ENCODE assay signal across 13 cellular contexts in the genomic region with DNA sequence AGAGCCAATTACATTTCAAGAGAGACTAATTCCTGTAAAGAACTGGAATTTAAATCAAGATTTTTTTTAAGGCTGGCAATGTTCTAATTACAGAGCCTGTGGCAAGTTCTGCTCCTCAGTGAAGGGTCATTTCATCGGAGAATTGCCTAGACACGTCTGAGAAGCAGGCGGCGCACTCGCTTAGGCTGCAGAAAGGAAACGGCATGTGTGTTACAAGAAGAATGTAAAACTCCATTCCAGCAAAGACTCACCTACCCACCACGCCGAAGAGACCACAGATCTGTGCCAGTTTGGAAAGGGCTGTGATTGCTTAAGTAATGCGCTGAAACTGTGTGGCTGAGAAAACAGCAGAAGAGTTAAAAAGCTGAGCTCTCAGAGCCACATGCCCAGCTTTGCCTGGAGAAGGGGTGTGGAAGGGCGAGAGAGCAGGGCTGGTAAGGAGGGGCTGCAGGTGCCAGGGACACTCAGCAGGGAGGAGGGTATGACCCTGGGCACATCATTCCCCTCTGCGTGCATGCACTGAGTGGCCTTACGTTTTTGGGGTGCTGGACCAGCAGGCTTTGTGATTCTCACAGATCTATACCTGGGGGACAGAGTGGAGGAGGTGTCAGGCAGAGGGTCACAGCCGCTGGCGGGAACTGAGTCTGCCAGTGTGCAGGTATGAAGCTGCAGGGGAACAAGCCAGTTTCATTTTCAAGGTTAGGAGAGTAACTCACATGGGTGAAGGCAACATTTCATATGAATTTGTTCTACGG. TPM values are rescaled to one million over a fixed set of nuclear protein-coding genes. Genes with fewer than 3 reads are reported as not detected.
A peak's percentile ranks its signal among the peaks of the same experiment; 100 is the strongest.
DNase-seq lines count a peak whose midpoint lies in the region; ATAC-seq and TF ChIP-seq lines count a peak whose summit lies in the region.
"Had no signal": no experiment of that assay in that cellular context is flagged by ENCODE, and none has a peak within 500 bp of the region (broad histone marks: within the 10 kb centered on the region; RNA-seq: fewer than 3 reads in every experiment).

No MANE protein-coding gene starts in this region.

- H3K9me3 ChIP-seq in MM.1S (replicated peaks; ENCODE audit: insufficient read depth, low read length) (no peaks in the 10 kb centered on the region), breast epithelium (no peaks in the 10 kb centered on the region), right cardiac atrium (ENCODE audit: control insufficient read depth, low read length) (no peaks in the 10 kb centered on the region)
- H3K9me3 ChIP-seq: BLaER1 treated with 17β-estradiol and CSF1 and Interleukin-3, amounts not matched to agents 10 nM and 100 nM; neutrophil had no signal

- H3K9me3 Mint-ChIP-seq in activated CD8-positive, alpha-beta memory T cell treated with anti-CD3 and anti-CD28 coated beads, Interleukin-2, amount 10 ng/mL, durations not matched to agents 7 days and 5 days (ENCODE audit: low read depth) = no peaks in the 10 kb centered on the region
- H3K9me3 Mint-ChIP-seq: stimulated activated effector memory CD8-positive, alpha-beta T cell treated with anti-CD3 and anti-CD28 coated beads, Interleukin-12 subunit alpha, Interleukin-12 subunit beta, amount 100 ng/mL, for 72 hours had no signal

- H3K27me3 ChIP-seq in MM.1S (replicated peaks; ENCODE audit: insufficient read depth, low read length) (no peaks in the 10 kb centered on the region), breast epithelium (no peaks in the 10 kb centered on the region), right cardiac atrium (ENCODE audit: control insufficient read depth, insufficient read depth) (no peaks in the 10 kb centered on the region)
- H3K27me3 ChIP-seq: BLaER1 treated with 17β-estradiol and CSF1 and Interleukin-3, amounts not matched to agents 10 nM and 100 nM; neutrophil had no signal

- no peaks in the 10 kb centered on the region for H3K36me3 ChIP-seq in MM.1S (replicated peaks; ENCODE audit: insufficient read depth, low read length)
- no peaks in the 10 kb centered on the region for H3K36me3 ChIP-seq in breast epithelium
- H3K36me3 ChIP-seq: BLaER1 treated with 17β-estradiol and CSF1 and Interleukin-3, amounts not matched to agents 10 nM and 100 nM; neutrophil had no signal

- peak overlapping the region; percentile 93 for H2AFZ ChIP-seq in MM.1S (ENCODE audit: low read length)

- H3K4me1 ChIP-seq in MM.1S (ENCODE audit: low read length) (peaks cover 10% of the 10 kb centered on the region), breast epithelium (no peaks in the 10 kb centered on the region), right cardiac atrium (ENCODE audit: control insufficient read depth, insufficient read depth, low read length) (peaks cover 6% of the 10 kb centered on the region)

- H4K20me1 ChIP-seq in MM.1S (ENCODE audit: insufficient read depth, low read length) = no peaks in the 10 kb centered on the region

- H3K4me3 Mint-ChIP-seq in activated CD8-positive, alpha-beta memory T cell treated with anti-CD3 and anti-CD28 coated beads, Interleukin-2, amount 10 ng/mL, durations not matched to agents 7 days and 5 days = no peak overlapping the region
- H3K4me3 Mint-ChIP-seq: stimulated activated effector memory CD8-positive, alpha-beta T cell treated with anti-CD3 and anti-CD28 coated beads, Interleukin-12 subunit alpha, Interleukin-12 subunit beta, amount 100 ng/mL, for 72 hours had no signal

- whole genome bisulfite sequencing in right cardiac atrium = 78% methylated on average over 15 of the region's 15 CpGs

- TF ChIP-seq POLR2A in breast epithelium (IDR thresholded peaks at IDR 0.05) = no peak

- H3K79me2 ChIP-seq in MM.1S (ENCODE audit: low read length) = no peaks in the 10 kb centered on the region

- H3K9me2 ChIP-seq in MM.1S (replicated peaks; ENCODE audit: insufficient read depth, low read length) = no peaks in the 10 kb centered on the region

- no peak for TF ChIP-seq CTCF in MM.1S (IDR thresholded peaks at IDR 0.05; ENCODE audit: low read length)
- peak in 1 of 3 donors; percentile 20 for TF ChIP-seq CTCF in breast epithelium (IDR thresholded peaks at IDR 0.05)

- no peak overlapping the region for H3K27ac Mint-ChIP-seq in activated CD8-positive, alpha-beta memory T cell treated with anti-CD3 and anti-CD28 coated beads, Interleukin-2, amount 10 ng/mL, durations not matched to agents 7 days and 5 days
- H3K27ac Mint-ChIP-seq: stimulated activated effector memory CD8-positive, alpha-beta T cell treated with anti-CD3 and anti-CD28 coated beads, Interleukin-12 subunit alpha, Interleukin-12 subunit beta, amount 100 ng/mL, for 72 hours had no signal

- DNase-seq in MM.1S (peak; percentile 41), breast epithelium (ENCODE audit: low spot score in 2 of 2) (peak in 1 of 2 donors; percentile 77), right cardiac atrium (no peak), retina (peak; percentile 16), NCI-H345 treated with DMSO at 0.1 percent for 48 hours (lab: John Stamatoyannopoulos, UW; ENCODE audit: unreplicated experiment) (no peak), AG08396 (ENCODE audit: low spot score) (no peak)
- no peak for DNase-seq in activated CD8-positive, alpha-beta memory T cell treated with anti-CD3 and anti-CD28 coated beads, Interleukin-2, amount 10 ng/mL, durations not matched to agents 7 days and 5 days
- DNase-seq: activated T-cell treated with anti-CD3 and anti-CD28 coated beads, Interleukin-2, amount 50 U/mL, for 48 hours; stimulated activated CD4-positive, alpha-beta T cell treated with anti-CD3 and anti-CD28 coated beads, Interleukin-2, amount 100 ng/mL, for 24 hours had no signal

- CTCF ChIA-PET in activated CD8-positive, alpha-beta memory T cell treated with anti-CD3 and anti-CD28 coated beads, Interleukin-2, amount 10 ng/mL, durations not matched to agents 7 days and 5 days (lab: Charles Lee) = interaction anchor here (1.1 kb wide), 1 partner anchor 8 kb away, joined by 3 read pairs; no protein-coding TSS in a partner anchor

- ATAC-seq in right cardiac atrium (no peak), GM18907 (IDR thresholded peaks at IDR 0.05; ENCODE audit: unreplicated experiment) (no peak)
- ATAC-seq in activated CD8-positive, alpha-beta memory T cell treated with anti-CD3 and anti-CD28 coated beads, Interleukin-2, amount 10 ng/mL, durations not matched to agents 7 days and 5 days = no peak
- ATAC-seq: stimulated activated effector memory CD8-positive, alpha-beta T cell treated with anti-CD3 and anti-CD28 coated beads, Interleukin-12 subunit alpha, Interleukin-12 subunit beta, amount 100 ng/mL, for 72 hours had no signal

- H3K4me1 Mint-ChIP-seq in activated CD8-positive, alpha-beta memory T cell treated with anti-CD3 and anti-CD28 coated beads, Interleukin-2, amount 10 ng/mL, durations not matched to agents 7 days and 5 days = peaks cover 4% of the 10 kb centered on the region

- peak overlapping the region; percentile 84 for H3K4me2 ChIP-seq in MM.1S (ENCODE audit: low read depth, low read length)
- H3K4me2 ChIP-seq: BLaER1 treated with 17β-estradiol and CSF1 and Interleukin-3, amounts not matched to agents 10 nM and 100 nM had no signal

- no peaks in the 10 kb centered on the region for H3K27me3 Mint-ChIP-seq in activated CD8-positive, alpha-beta memory T cell treated with anti-CD3 and anti-CD28 coated beads, Interleukin-2, amount 10 ng/mL, durations not matched to agents 7 days and 5 days

- H3K27ac ChIP-seq in MM.1S (ENCODE audit: low read length) (peak overlapping the region; percentile 34; the same call in 1 of the 2 replicates), breast epithelium (peak overlapping the region in 1 of 2 donors; percentile 41), right cardiac atrium (ENCODE audit: low read length) (peak overlapping the region; percentile 37)
- H3K27ac ChIP-seq: BLaER1 treated with 17β-estradiol and CSF1 and Interleukin-3, amounts not matched to agents 10 nM and 100 nM; neutrophil had no signal

- H3K4me3 ChIP-seq in MM.1S (ENCODE audit: low read length) = peak overlapping the region; percentile 54
- peak overlapping the region in 2 of 3 donors; percentile 16 to 37 for H3K4me3 ChIP-seq in breast epithelium
- no peak overlapping the region for H3K4me3 ChIP-seq in right cardiac atrium (ENCODE audit: low read length)
- H3K4me3 ChIP-seq: BLaER1 treated with 17β-estradiol and CSF1 and Interleukin-3, amounts not matched to agents 10 nM and 100 nM had no signal

- intact Hi-C loops in breast epithelium (cut with DNase I; ENCODE audit: low total_unique reads) (no loop called here), right cardiac atrium (cut with DNase I) (loop anchor here in 2 of 4 donors (5.0 kb wide), 2 partner anchors 66 to 76 kb away; no protein-coding TSS in a partner anchor)

- no peaks in the 10 kb centered on the region for H3K36me3 Mint-ChIP-seq in activated CD8-positive, alpha-beta memory T cell treated with anti-CD3 and anti-CD28 coated beads, Interleukin-2, amount 10 ng/mL, durations not matched to agents 7 days and 5 days
- H3K36me3 Mint-ChIP-seq: stimulated activated effector memory CD8-positive, alpha-beta T cell treated with anti-CD3 and anti-CD28 coated beads, Interleukin-12 subunit alpha, Interleukin-12 subunit beta, amount 100 ng/mL, for 72 hours had no signal

- peak overlapping the region; percentile 58 for H3K9ac ChIP-seq in MM.1S (ENCODE audit: low read length)
- H3K9ac ChIP-seq: BLaER1 treated with 17β-estradiol and CSF1 and Interleukin-3, amounts not matched to agents 10 nM and 100 nM had no signal

- H3F3A ChIP-seq in MM.1S (ENCODE audit: insufficient read depth, low read length) = no peaks in the 10 kb centered on the region

RNA-seq across cellular contexts. Expression of a gene that starts 17.8 kb away (rescaled TPM):
- total RNA-seq in breast epithelium (10 to 100 TPM; 22.5 to 43.7 (median 30.8) TPM), right cardiac atrium (10 to 100 TPM; 21.1 to 29.4 (median 25.9) TPM)
- 13.1 TPM for polyA plus RNA-seq in right cardiac atrium
- total RNA-seq in activated CD8-positive, alpha-beta memory T cell treated with anti-CD3 and anti-CD28 coated beads, Interleukin-2, amount 10 ng/mL, durations not matched to agents 7 days and 5 days = 10 to 100 TPM; 28.3 to 30.0 TPM

Comparison
In these comparisons a context has a peak if more than half of its experiments do, and no peak if none do; other contexts are left out.
1. DNase-seq: peak in MM.1S (single experiment) and retina (single experiment); none in right cardiac atrium (0 of 3), NCI-H345 treated with DMSO at 0.1 percent for 48 hours (single experiment), AG08396 (single experiment) and activated CD8-positive, alpha-beta memory T cell treated with anti-CD3 and anti-CD28 coated beads, Interleukin-2, amount 10 ng/mL, durations not matched to agents 7 days and 5 days (single experiment).